In genomic region chr2:218500501-218501060, GRCh38 we compare ENCODE assay signal across 22 cellular contexts.
"Had no signal": no experiment of that assay in that cellular context is flagged by ENCODE, and none has a peak within 500 bp of the region (broad histone marks: within the 10 kb centered on the region; RNA-seq: fewer than 3 reads in every experiment).

No MANE protein-coding gene starts in this region.

- H3K9me3 Mint-ChIP-seq: dendritic cell treated with granulocyte-macrophage colony-stimulating factor and Interleukin-4, amounts not matched to agents 40 ng/mL and 50 ng/mL, for 4 days; memory B cell; natural killer cell treated with Interleukin-12 subunit alpha and Interleukin-12 subunit beta and Interleukin-15 and Interleukin-18, amount 100 ng/mL, for 72 hours; stimulated activated memory B cell treated with anti-CD40 and anti-IgM and Interleukin-4, amounts not matched to agents 10 μg/mL and 1 μg/mL and 100 μg/mL, for 72 hours; stimulated activated naive CD8-positive, alpha-beta T cell treated with anti-CD3 and anti-CD28 coated beads, Interleukin-15, Interleukin-2, amounts not matched to agents 100 ng/mL and 50 ng/mL, for 24 hours had no signal

- H2AFZ ChIP-seq: parathyroid adenoma had no signal

- H3K79me2 ChIP-seq: parathyroid adenoma had no signal

- H3K4me3 Mint-ChIP-seq: dendritic cell treated with granulocyte-macrophage colony-stimulating factor and Interleukin-4, amounts not matched to agents 40 ng/mL and 50 ng/mL, for 4 days; memory B cell; natural killer cell treated with Interleukin-12 subunit alpha and Interleukin-12 subunit beta and Interleukin-15 and Interleukin-18, amount 100 ng/mL, for 72 hours; stimulated activated memory B cell treated with anti-CD40 and anti-IgM and Interleukin-4, amounts not matched to agents 10 μg/mL and 1 μg/mL and 100 μg/mL, for 72 hours; stimulated activated naive CD8-positive, alpha-beta T cell treated with anti-CD3 and anti-CD28 coated beads, Interleukin-15, Interleukin-2, amounts not matched to agents 100 ng/mL and 50 ng/mL, for 24 hours had no signal

- H3K4me1 ChIP-seq: psoas muscle, tibial artery, vagina had no signal

- H3K4me3 ChIP-seq: psoas muscle, spleen, tibial artery, upper lobe of left lung, vagina had no signal

- H3K27me3 ChIP-seq: spleen, tibial artery, upper lobe of left lung, vagina had no signal

- ATAC-seq: natural killer cell treated with Interleukin-12 subunit alpha and Interleukin-12 subunit beta and Interleukin-15 and Interleukin-18, amount 100 ng/mL, for 72 hours; psoas muscle; sciatic nerve; stimulated activated memory B cell treated with anti-CD40 and anti-IgM and Interleukin-4, amounts not matched to agents 10 μg/mL and 1 μg/mL and 100 μg/mL, for 72 hours had no signal

- H3K27ac Mint-ChIP-seq: dendritic cell treated with granulocyte-macrophage colony-stimulating factor and Interleukin-4, amounts not matched to agents 40 ng/mL and 50 ng/mL, for 4 days; natural killer cell treated with Interleukin-12 subunit alpha and Interleukin-12 subunit beta and Interleukin-15 and Interleukin-18, amount 100 ng/mL, for 72 hours; stimulated activated memory B cell treated with anti-CD40 and anti-IgM and Interleukin-4, amounts not matched to agents 10 μg/mL and 1 μg/mL and 100 μg/mL, for 72 hours; stimulated activated naive CD8-positive, alpha-beta T cell treated with anti-CD3 and anti-CD28 coated beads, Interleukin-15, Interleukin-2, amounts not matched to agents 100 ng/mL and 50 ng/mL, for 24 hours had no signal

- H3K9me3 ChIP-seq: psoas muscle, spleen, tibial artery, upper lobe of left lung, vagina had no signal

- DNase-seq: erythroblast; foreskin melanocyte; head of caudate nucleus; hippocampal formation; midbrain; occipital lobe; psoas muscle; retina; spleen; stimulated activated CD4-positive, alpha-beta T cell treated with anti-CD3 and anti-CD28 coated beads, Interleukin-15, amount 100 ng/mL, for 24 hours; stimulated activated CD4-positive, alpha-beta T cell treated with anti-CD3 and anti-CD28 coated beads, Interleukin-1b, Interleukin-23, amount 100 ng/mL, for 48 hours; stimulated activated CD4-positive, alpha-beta T cell treated with anti-CD3 and anti-CD28 coated beads, Interleukin-4, amount 100 ng/mL, for 24 hours; tibial artery; upper lobe of left lung had no signal

- H3K27me3 Mint-ChIP-seq: dendritic cell treated with granulocyte-macrophage colony-stimulating factor and Interleukin-4, amounts not matched to agents 40 ng/mL and 50 ng/mL, for 4 days; memory B cell; natural killer cell treated with Interleukin-12 subunit alpha and Interleukin-12 subunit beta and Interleukin-15 and Interleukin-18, amount 100 ng/mL, for 72 hours; stimulated activated memory B cell treated with anti-CD40 and anti-IgM and Interleukin-4, amounts not matched to agents 10 μg/mL and 1 μg/mL and 100 μg/mL, for 72 hours; stimulated activated naive CD8-positive, alpha-beta T cell treated with anti-CD3 and anti-CD28 coated beads, Interleukin-15, Interleukin-2, amounts not matched to agents 100 ng/mL and 50 ng/mL, for 24 hours had no signal

- H3K27ac ChIP-seq: parathyroid adenoma, tibial artery, vagina had no signal

- H3K4me1 Mint-ChIP-seq: memory B cell had no signal
